Comparison of ENCODE assay signal across 14 cellular contexts in genomic region chr18:50398099-50398498, GRCh38. TPM values are rescaled to one million over a fixed set of nuclear protein-coding genes. Genes with fewer than 3 reads are reported as not detected.
DNase-seq lines count a peak whose midpoint lies in the region; ATAC-seq and TF ChIP-seq lines count a peak whose summit lies in the region.
"Had no signal": no experiment of that assay in that cellular context is flagged by ENCODE, and none has a peak within 500 bp of the region (broad histone marks: within the 10 kb centered on the region; RNA-seq: fewer than 3 reads in every experiment).

No MANE protein-coding gene starts in this region.

- intact Hi-C loops in PC-9 (cut with micrococcal nuclease; ENCODE audit: unreplicated experiment): no loop called here

- peak overlapping the region; percentile 56 for H3K4me3 ChIP-seq in HUES64 (ENCODE audit: low read length)
- no peak overlapping the region for H3K4me3 ChIP-seq in PC-9

- H3K79me2 ChIP-seq in PC-9 (ENCODE audit: low read depth): no peaks in the 10 kb centered on the region

- H3K27ac ChIP-seq in HUES64 (ENCODE audit: low read depth, low read length) (no peak overlapping the region), PC-9 (no peak overlapping the region)
- H3K27ac ChIP-seq: KMS-11 had no signal

- POLR2A ChIA-PET in PC-9 (lab: Charles Lee; ENCODE audit: unreplicated experiment): no interaction called here

- H2AFZ ChIP-seq in PC-9: no peak overlapping the region

- DNase-seq in glutamatergic neuron: no peak
- no peak for DNase-seq in mesothelial cell of epicardium (ENCODE audit: low spot score in 2 of 2, unreplicated experiment in 2 of 2)
- DNase-seq in type B pancreatic cell (ENCODE audit: extremely low spot score, unreplicated experiment): no peak
- DNase-seq in activated naive CD8-positive, alpha-beta T cell treated with anti-CD3 and anti-CD28 coated beads for 36 hours: no peak
- DNase-seq in PC-9: no peak
- DNase-seq: ACHN; CD4-positive, CD25-positive, alpha-beta regulatory T cell; DMS53; NCI-H1092 treated with DMSO at 0.1 percent for 48 hours; NCI-H1694; NCI-H69 had no signal

- peaks cover 56% of the 10 kb centered on the region for H3K27me3 ChIP-seq in HUES64 (ENCODE audit: insufficient read depth, low read length)
- H3K27me3 ChIP-seq in PC-9 (ENCODE audit: insufficient read depth, low read depth): peaks cover 5% of the 10 kb centered on the region

- ATAC-seq in HG03095 (IDR thresholded peaks at IDR 0.05; ENCODE audit: unreplicated experiment): no peak

- H3K9me3 Mint-ChIP-seq in glutamatergic neuron (ENCODE audit: unreplicated experiment): peaks cover 3% of the 10 kb centered on the region
- peaks cover 5% of the 10 kb centered on the region for H3K9me3 Mint-ChIP-seq in mesothelial cell of epicardium
- no peaks in the 10 kb centered on the region for H3K9me3 Mint-ChIP-seq in type B pancreatic cell
- H3K9me3 Mint-ChIP-seq in activated naive CD8-positive, alpha-beta T cell treated with anti-CD3 and anti-CD28 coated beads for 36 hours: peaks cover 4% of the 10 kb centered on the region

- no peak overlapping the region for H3K4me2 ChIP-seq in PC-9
- H3K4me2 ChIP-seq: KMS-11 had no signal

- CTCF ChIA-PET in PC-9 (lab: Charles Lee): no interaction called here

- H3K27me3 Mint-ChIP-seq in glutamatergic neuron (ENCODE audit: unreplicated experiment): peaks cover 6% of the 10 kb centered on the region
- H3K27me3 Mint-ChIP-seq in mesothelial cell of epicardium (ENCODE audit: low read depth): no peaks in the 10 kb centered on the region
- H3K27me3 Mint-ChIP-seq in type B pancreatic cell: peaks cover 5% of the 10 kb centered on the region
- H3K27me3 Mint-ChIP-seq in activated naive CD8-positive, alpha-beta T cell treated with anti-CD3 and anti-CD28 coated beads for 36 hours: peaks cover 47% of the 10 kb centered on the region

- H3K4me1 ChIP-seq in HUES64 (ENCODE audit: insufficient read depth, low read length) (peaks cover 52% of the 10 kb centered on the region), PC-9 (replicated peaks; ENCODE audit: insufficient read depth) (no peaks in the 10 kb centered on the region)

- H4K20me1 ChIP-seq in PC-9 (ENCODE audit: insufficient read depth): no peaks in the 10 kb centered on the region

- peaks cover 26% of the 10 kb centered on the region for H3K4me1 Mint-ChIP-seq in glutamatergic neuron (ENCODE audit: low read depth, unreplicated experiment)
- H3K4me1 Mint-ChIP-seq in mesothelial cell of epicardium: peaks cover 57% of the 10 kb centered on the region
- peaks cover 20% of the 10 kb centered on the region for H3K4me1 Mint-ChIP-seq in type B pancreatic cell (ENCODE audit: unreplicated experiment)
- no peaks in the 10 kb centered on the region for H3K4me1 Mint-ChIP-seq in activated naive CD8-positive, alpha-beta T cell treated with anti-CD3 and anti-CD28 coated beads for 36 hours

- no TSS peak for BruUV-seq in PC-9 (replicated peaks; lab: Mats Ljungman, UMichigan)

- H3K36me3 ChIP-seq in HUES64 (ENCODE audit: insufficient read depth, low read length): peaks cover 4% of the 10 kb centered on the region
- no peaks in the 10 kb centered on the region for H3K36me3 ChIP-seq in PC-9 (ENCODE audit: low read depth)

- no peaks in the 10 kb centered on the region for H3K9me2 ChIP-seq in PC-9 (ENCODE audit: insufficient read depth)

- H3K36me3 Mint-ChIP-seq in glutamatergic neuron (ENCODE audit: unreplicated experiment) (no peaks in the 10 kb centered on the region), mesothelial cell of epicardium (peaks cover 9% of the 10 kb centered on the region), type B pancreatic cell (peaks cover 5% of the 10 kb centered on the region)
- peaks cover 18% of the 10 kb centered on the region for H3K36me3 Mint-ChIP-seq in activated naive CD8-positive, alpha-beta T cell treated with anti-CD3 and anti-CD28 coated beads for 36 hours

- H3F3A ChIP-seq in PC-9 (ENCODE audit: insufficient read depth, low read depth): no peaks in the 10 kb centered on the region

- H3K4me3 Mint-ChIP-seq in glutamatergic neuron (ENCODE audit: unreplicated experiment): peak overlapping the region; percentile 55
- H3K4me3 Mint-ChIP-seq in mesothelial cell of epicardium: peak overlapping the region; percentile 39
- peak overlapping the region; percentile 75 for H3K4me3 Mint-ChIP-seq in type B pancreatic cell
- no peak overlapping the region for H3K4me3 Mint-ChIP-seq in activated naive CD8-positive, alpha-beta T cell treated with anti-CD3 and anti-CD28 coated beads for 36 hours
- H3K4me3 Mint-ChIP-seq: CD4-positive, CD25-positive, alpha-beta regulatory T cell had no signal

- WGBS in HUES64: 7% methylated on average over 10 of the region's 10 CpGs

- TF ChIP-seq CTCF in glutamatergic neuron (IDR thresholded peaks at IDR 0.05; ENCODE audit: partially characterized antibody, unreplicated experiment) (no peak), mesothelial cell of epicardium (IDR thresholded peaks at IDR 0.05; ENCODE audit: unreplicated experiment) (no peak), type B pancreatic cell (conservative IDR thresholded peaks at IDR 0.05) (no peak), PC-9 (conservative IDR thresholded peaks at IDR 0.05) (no peak)

- peak overlapping the region; percentile 48; the same call in 1 of the 2 replicates for H3K9ac ChIP-seq in HUES64 (ENCODE audit: low read depth, low read length)
- H3K9ac ChIP-seq: KMS-11 had no signal

- H3K9me3 ChIP-seq in HUES64 (ENCODE audit: insufficient read depth, low read depth, low read length): no peaks in the 10 kb centered on the region
- H3K9me3 ChIP-seq in PC-9 (ENCODE audit: insufficient read depth, low read depth): no peaks in the 10 kb centered on the region

- H3K27ac Mint-ChIP-seq in glutamatergic neuron (ENCODE audit: unreplicated experiment) (no peak overlapping the region), mesothelial cell of epicardium (peak overlapping the region; percentile 87), type B pancreatic cell (peak overlapping the region; percentile 34)
- H3K27ac Mint-ChIP-seq in activated naive CD8-positive, alpha-beta T cell treated with anti-CD3 and anti-CD28 coated beads for 36 hours: no peak overlapping the region
- H3K27ac Mint-ChIP-seq: CD4-positive, CD25-positive, alpha-beta regulatory T cell had no signal

RNA-seq across cellular contexts. Expression of gene SKA1, which starts 23.3 kb away (rescaled TPM):
- polyA plus RNA-seq in HUES64 (2013, experiment 1 of 2): 25.0 TPM
- 25.6 TPM for polyA plus RNA-seq in HUES64 (2013, experiment 2 of 2)
- total RNA-seq in glutamatergic neuron (ENCODE audit: unreplicated experiment) (2.0 TPM), mesothelial cell of epicardium (5.0 to 5.9 TPM (median 5.5 TPM) in 3 replicates), type B pancreatic cell (ENCODE audit: low replicate concordance) (5.7 and 14.0 TPM in 2 replicates), PC-9 (2021) (14.7 and 18.3 TPM in 2 replicates)
- 10 to 100 TPM; 37.5 to 38.8 TPM for total RNA-seq in activated naive CD8-positive, alpha-beta T cell treated with anti-CD3 and anti-CD28 coated beads for 36 hours

Comparison
In these comparisons a context has a peak if more than half of its experiments do, and no peak if none do; other contexts are left out.
1. H3K27ac Mint-ChIP-seq: peak in mesothelial cell of epicardium (single experiment) and type B pancreatic cell (single experiment); none in glutamatergic neuron (single experiment) and activated naive CD8-positive, alpha-beta T cell treated with anti-CD3 and anti-CD28 coated beads for 36 hours (single experiment).